ENCODE assay signal across 24 cellular contexts in the genomic region with DNA sequence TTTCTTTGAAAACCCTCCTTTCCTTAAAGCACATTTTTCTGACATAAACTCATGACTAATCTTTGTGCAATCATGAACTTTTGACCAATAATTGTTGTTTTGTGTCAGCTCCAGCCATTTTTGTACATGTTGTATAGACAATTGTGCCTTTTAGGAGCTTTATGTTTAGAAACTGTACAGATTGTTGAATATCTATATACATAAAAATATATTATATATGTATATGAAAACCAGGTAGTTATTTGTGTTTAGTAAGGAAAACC.
"Had no signal": no experiment of that assay in that cellular context is flagged by ENCODE, and none has a peak within 500 bp of the region (broad histone marks: within the 10 kb centered on the region; RNA-seq: fewer than 3 reads in every experiment).

No MANE protein-coding gene starts in this region.

- H3K27me3 ChIP-seq: adrenal gland, gastroesophageal sphincter, neutrophil, ovary, spleen, vagina had no signal

- H3K4me3 ChIP-seq: adrenal gland, coronary artery, gastroesophageal sphincter, ovary, prostate gland, spleen, thoracic aorta, vagina had no signal

- H3K9me3 ChIP-seq: adrenal gland, gastroesophageal sphincter, neutrophil, ovary, prostate gland, spleen, thoracic aorta, vagina had no signal

- H3K27ac ChIP-seq: adrenal gland, coronary artery, epithelial cell of prostate, gastroesophageal sphincter, neutrophil, ovary, prostate gland, spleen, thoracic aorta, vagina had no signal

- H3K4me1 ChIP-seq: gastroesophageal sphincter, prostate gland, vagina had no signal

- DNase-seq: activated CD4-positive, alpha-beta T cell treated with anti-CD3 and anti-CD28 coated beads for 1 hour; activated CD4-positive, alpha-beta T cell treated with anti-CD3 and anti-CD28 coated beads, Interleukin-2, amount 50 U/mL, for 1 hour; activated CD8-positive, alpha-beta T cell treated with anti-CD3 and anti-CD28 coated beads, Interleukin-2, amount 10 ng/mL, durations not matched to agents 7 days and 5 days; activated gamma-delta T cell treated with Interleukin-2 at 50 U/mL for 16 hours; activated T-cell treated with anti-CD3 and anti-CD28 coated beads, Interleukin-2, amount 50 U/mL, for 1 hour; adrenal gland; cerebellar nuclear complex; endodermal cell; head of caudate nucleus; hypothalamus; left colon; mesenchymal stem cell; ovary; spleen; stimulated activated CD4-positive, alpha-beta T cell treated with anti-CD3 and anti-CD28 coated beads, Interleukin-4, amount 100 ng/mL, for 1 hour; stimulated activated naive CD4-positive, alpha-beta T cell treated with Interleukin-2 at 50 U/mL for 16 hours; T-helper 9 cell had no signal

- H3K36me3 ChIP-seq: ovary had no signal
